Comparison of ENCODE assay signal across 7 cellular contexts in genomic region chr2:100291152-100291970, GRCh38. TPM values are rescaled to one million over a fixed set of nuclear protein-coding genes. Genes with fewer than 3 reads are reported as not detected.
DNase-seq lines count a peak whose midpoint lies in the region; ATAC-seq and TF ChIP-seq lines count a peak whose summit lies in the region.

No MANE protein-coding gene starts in this region.

- H3K4me1 ChIP-seq in HCT116 (ENCODE audit: control insufficient read depth in 1 of 2, insufficient read depth in 2 of 2, low read length in 2 of 2) (peaks cover 51 to 67% of the 10 kb centered on the region in 2 experiments), RWPE2 (ENCODE audit: insufficient read depth, poor library complexity, severe bottlenecking) (peaks cover 18% of the 10 kb centered on the region)

- H3K79me2 ChIP-seq in HCT116 (ENCODE audit: insufficient read depth, low read length) = no peaks in the 10 kb centered on the region

- TF ChIP-seq CTCF in HCT116 (IDR thresholded peaks at IDR 0.05 in 2 of 3, conservative IDR thresholded peaks at IDR 0.05 in 1 of 3; ENCODE audit: borderline replicate concordance in 1 of 3, insufficient read depth in 1 of 3, low read depth in 2 of 3, low read length in 2 of 3) = no peak
- TF ChIP-seq CTCF in RWPE2 (IDR thresholded peaks at IDR 0.05; ENCODE audit: poor library complexity, severe bottlenecking) = no peak
- no peak for TF ChIP-seq CTCF in lower leg skin (IDR thresholded peaks at IDR 0.05)

- H3K36me3 ChIP-seq in HCT116 (ENCODE audit: control insufficient read depth in 1 of 2, insufficient read depth in 2 of 2, low read length in 2 of 2) = no peaks in the 10 kb centered on the region
- H3K36me3 ChIP-seq in RWPE2 (ENCODE audit: low read depth) = no peaks in the 10 kb centered on the region

- intact Hi-C loops in HCT116 (cut with micrococcal nuclease) = loop anchor here (10.0 kb wide), 1 partner anchor 273 kb away; the partner anchor contains the start of gene PDCL3
- intact Hi-C loops in lower leg skin (cut with DNase I; ENCODE audit: low total_unique reads) = no loop called here

- CTCF ChIA-PET in HCT116 (lab: Charles Lee) = interaction anchor here (0.9 to 3.8 kb wide), 3 partner anchors 29 to 131 kb away, joined by 3 to 24 read pairs (median 8); no protein-coding TSS in a partner anchor

- no peaks in the 10 kb centered on the region for H3K9me2 ChIP-seq in HCT116 (ENCODE audit: insufficient read depth)

- no TSS peak for BruUV-seq in HCT116 (replicated peaks; lab: Mats Ljungman, UMichigan)

- H3K4me2 ChIP-seq in HCT116 (ENCODE audit: low read length) = peak overlapping the region; percentile 78

- peak overlapping the region in 1 of 2 experiments; percentile 37; a peak in 2 of 4 replicates for H3K4me3 ChIP-seq in HCT116 (replicated peaks in 1 of 2; ENCODE audit: low read depth in 1 of 2, low read length in 2 of 2)
- H3K4me3 ChIP-seq in RWPE2 (ENCODE audit: severe bottlenecking) = no peak overlapping the region
- H3K4me3 ChIP-seq in lower leg skin (ENCODE audit: low read depth, poor library complexity, severe bottlenecking) = no peak overlapping the region

- ATAC-seq in HCT116 (peak; percentile 84), RWPE2 (ENCODE audit: low read depth) (peak; percentile 93), GM21423 (IDR thresholded peaks at IDR 0.05; ENCODE audit: unreplicated experiment) (no peak)

- H2AFZ ChIP-seq in HCT116 (ENCODE audit: low read depth, low read length, poor library complexity, severe bottlenecking) = peak overlapping the region; percentile 56

- peak overlapping the region; percentile 57 for H3K9ac ChIP-seq in HCT116 (ENCODE audit: low read length)

- H3K27me3 ChIP-seq in HCT116 (ENCODE audit: insufficient read depth, low read length) = no peaks in the 10 kb centered on the region
- H3K27me3 ChIP-seq in RWPE2 (ENCODE audit: insufficient read depth, poor library complexity, severe bottlenecking) = peaks cover 2% of the 10 kb centered on the region

- H3K27ac ChIP-seq in HCT116 (ENCODE audit: low read depth, low read length) (peak overlapping the region; percentile 96), RWPE2 (ENCODE audit: poor library complexity, severe bottlenecking) (peak overlapping the region; percentile 18)

- 0 out of 2 replicates have a peak, but pooled peaks have one; percentile 8 for TF ChIP-seq RAD21 in HCT116 (IDR thresholded peaks at IDR 0.05; ENCODE audit: low read depth)

- POLR2A ChIA-PET in HCT116 (lab: Charles Lee) = interaction anchor here (0.8 to 2.5 kb wide), 9 partner anchors 9 to 89 kb away, joined by 3 to 11 read pairs (median 4); no protein-coding TSS in a partner anchor

- H3K9me3 ChIP-seq in HCT116 (ENCODE audit: control insufficient read depth in 1 of 2, insufficient read depth in 1 of 2, low read depth in 1 of 2, low read length in 2 of 2) (no peaks in the 10 kb centered on the region), RWPE2 (ENCODE audit: severe bottlenecking) (no peaks in the 10 kb centered on the region)

- DNase-seq in HCT116 (ENCODE audit: low read depth, low spot score) (peak; percentile 97), RWPE2 (ENCODE audit: low spot score) (no peak), iPS-NIHi7 (ENCODE audit: extremely low spot score) (peak; percentile 69), lower leg skin (ENCODE audit: low spot score in 2 of 2) (no peak)
- peak; percentile 17 for DNase-seq in activated naive CD4-positive, alpha-beta T cell treated with anti-CD3 and anti-CD28 coated beads, Interleukin-2, amount 50 U/mL, for 16 hours
- DNase-seq in stimulated activated CD4-positive, alpha-beta T cell treated with anti-CD3 and anti-CD28 coated beads, TNF-alpha, amount 100 ng/mL, for 24 hours (ENCODE audit: low read depth in 3 of 3) = peak; percentile 8 to 58 (median 20)

- RAD21 ChIA-PET in HCT116 (lab: Charles Lee; ENCODE audit: low non-redundant PET in 1 of 2, low total read pairs in 2 of 2, uncharacterized antibody in 2 of 2, unreplicated experiment in 2 of 2) = interaction anchor here (1.1 to 2.8 kb wide), 5 partner anchors 26 to 90 kb away, joined by 3 to 14 read pairs (median 5); no protein-coding TSS in a partner anchor

- WGBS in lower leg skin, 2 donors = 53 to 60% methylated on average over 13 of the region's 13 CpGs

- TF ChIP-seq POLR2A in HCT116 (IDR thresholded peaks at IDR 0.05; ENCODE audit: borderline replicate concordance, extremely low read depth, insufficient read depth, insufficient read length) (peak; percentile 30), lower leg skin (IDR thresholded peaks at IDR 0.05) (no peak)

- no peaks in the 10 kb centered on the region for H4K20me1 ChIP-seq in HCT116 (ENCODE audit: insufficient read depth)

TF ChIP-seq in HCT116, 20 proteins besides CTCF, POLR2A, EP300 and RAD21:
- TF ChIP-seq CEBPB (IDR thresholded peaks at IDR 0.05; ENCODE audit: low read depth) = peak; percentile 92
- no peak for TF ChIP-seq ELF1 (IDR thresholded peaks at IDR 0.05; ENCODE audit: borderline replicate concordance, low read depth)
- TF ChIP-seq SP1 (IDR thresholded peaks at IDR 0.05; ENCODE audit: low read depth) = peak; percentile 85
- TF ChIP-seq SRF (IDR thresholded peaks at IDR 0.05; ENCODE audit: low read depth) = no peak
- TF ChIP-seq REST (IDR thresholded peaks at IDR 0.05; ENCODE audit: low read depth) = no peak
- TF ChIP-seq, protein P1, sequence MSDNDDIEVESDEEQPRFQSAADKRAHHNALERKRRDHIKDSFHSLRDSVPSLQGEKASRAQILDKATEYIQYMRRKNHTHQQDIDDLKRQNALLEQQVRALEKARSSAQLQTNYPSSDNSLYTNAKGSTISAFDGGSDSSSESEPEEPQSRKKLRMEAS (IDR thresholded peaks at IDR 0.05) = peak; percentile 53; the same call in 1 of the 2 replicates
- TF ChIP-seq POLR2AphosphoS5 (IDR thresholded peaks at IDR 0.05; ENCODE audit: low read depth, low read length) = peak; percentile 65
- TF ChIP-seq SIN3A (IDR thresholded peaks at IDR 0.05; ENCODE audit: low read depth) = 0 out of 2 replicates have a peak, but pooled peaks have one; percentile 62
- no peak for TF ChIP-seq ZFX (IDR thresholded peaks at IDR 0.05)
- peak; percentile 9 for TF ChIP-seq YY1 (IDR thresholded peaks at IDR 0.05; ENCODE audit: extremely low read depth, insufficient replicate concordance, low read depth, low read length)
- peak; percentile 99 for TF ChIP-seq TCF7L2 (IDR thresholded peaks at IDR 0.05; ENCODE audit: borderline replicate concordance, extremely low read depth, insufficient read depth, insufficient read length)
- no peak for TF ChIP-seq EZH2 (IDR thresholded peaks at IDR 0.05)
- TF ChIP-seq, protein P2, sequence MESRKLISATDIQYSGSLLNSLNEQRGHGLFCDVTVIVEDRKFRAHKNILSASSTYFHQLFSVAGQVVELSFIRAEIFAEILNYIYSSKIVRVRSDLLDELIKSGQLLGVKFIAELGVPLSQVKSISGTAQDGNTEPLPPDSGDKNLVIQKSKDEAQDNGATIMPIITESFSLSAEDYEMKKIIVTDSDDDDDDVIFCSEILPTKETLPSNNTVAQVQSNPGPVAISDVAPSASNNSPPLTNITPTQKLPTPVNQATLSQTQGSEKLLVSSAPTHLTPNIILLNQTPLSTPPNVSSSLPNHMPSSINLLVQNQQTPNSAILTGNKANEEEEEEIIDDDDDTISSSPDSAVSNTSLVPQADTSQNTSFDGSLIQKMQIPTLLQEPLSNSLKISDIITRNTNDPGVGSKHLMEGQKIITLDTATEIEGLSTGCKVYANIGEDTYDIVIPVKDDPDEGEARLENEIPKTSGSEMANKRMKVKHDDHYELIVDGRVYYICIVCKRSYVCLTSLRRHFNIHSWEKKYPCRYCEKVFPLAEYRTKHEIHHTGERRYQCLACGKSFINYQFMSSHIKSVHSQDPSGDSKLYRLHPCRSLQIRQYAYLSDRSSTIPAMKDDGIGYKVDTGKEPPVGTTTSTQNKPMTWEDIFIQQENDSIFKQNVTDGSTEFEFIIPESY (IDR thresholded peaks at IDR 0.05; ENCODE audit: extremely low read depth, insufficient replicate concordance, low read length) = no peak
- TF ChIP-seq EGR1 (IDR thresholded peaks at IDR 0.05; ENCODE audit: low read depth) = peak; percentile 54; the same call in 1 of the 2 replicates
- TF ChIP-seq CBX3 (IDR thresholded peaks at IDR 0.05; ENCODE audit: low read depth) = peak; percentile 96
- peak; percentile 92 for TF ChIP-seq JUND (IDR thresholded peaks at IDR 0.05)
- peak; percentile 89 for TF ChIP-seq FOSL1 (IDR thresholded peaks at IDR 0.05; ENCODE audit: low read depth)
- no peak for TF ChIP-seq EZH2phosphoT487 (IDR thresholded peaks at IDR 0.05; ENCODE audit: borderline replicate concordance)
- peak; percentile 93 for TF ChIP-seq ATF3 (IDR thresholded peaks at IDR 0.05)
- TF ChIP-seq ZNF274 (IDR thresholded peaks at IDR 0.05; ENCODE audit: low read depth, low read length) = no peak

RNA-seq across cellular contexts. Expression of gene LONRF2, which starts 30.9 kb away (rescaled TPM):
- total RNA-seq in HCT116 (2021; ENCODE audit: unreplicated experiment) (1.6 TPM), lower leg skin (1 to 10 TPM in 2 of 4 donors, under 1 TPM in 2; 0.38 to 2.6 (median 1.1) TPM)
- 0.29 and 0.65 TPM in 2 replicates for polyA plus RNA-seq in HCT116 (2012)

Comparison
In these comparisons a context has a peak if more than half of its experiments do, and no peak if none do; other contexts are left out.
1. DNase-seq: peak in HCT116 (single experiment), activated naive CD4-positive, alpha-beta T cell treated with anti-CD3 and anti-CD28 coated beads, Interleukin-2, amount 50 U/mL, for 16 hours (single experiment), iPS-NIHi7 (single experiment) and stimulated activated CD4-positive, alpha-beta T cell treated with anti-CD3 and anti-CD28 coated beads, TNF-alpha, amount 100 ng/mL, for 24 hours (3 of 3); none in RWPE2 (single experiment) and lower leg skin (0 of 2).